Comparison of ENCODE assay signal across 9 cellular contexts in genomic region chr1:54052470-54052933, GRCh38. TPM values are rescaled to one million over a fixed set of nuclear protein-coding genes. Genes with fewer than 3 reads are reported as not detected.
DNase-seq lines count a peak whose midpoint lies in the region; ATAC-seq and TF ChIP-seq lines count a peak whose summit lies in the region.
"Had no signal": no experiment of that assay in that cellular context is flagged by ENCODE, and none has a peak within 500 bp of the region (broad histone marks: within the 10 kb centered on the region; RNA-seq: fewer than 3 reads in every experiment).

No MANE protein-coding gene starts in this region.

- TF ChIP-seq CTCF in Calu3 (IDR thresholded peaks at IDR 0.05; ENCODE audit: unreplicated experiment) (no peak), HL-60 (IDR thresholded peaks at IDR 0.05; ENCODE audit: insufficient read depth, low read length) (no peak)

- no peaks in the 10 kb centered on the region for H3K27me3 ChIP-seq in HL-60 (ENCODE audit: insufficient read depth, poor library complexity, severe bottlenecking)

- BruUV-seq in Calu3 (replicated peaks; lab: Mats Ljungman, UMichigan): TSS peak; percentile 31

- ATAC-seq in GM19324 (IDR thresholded peaks at IDR 0.05; ENCODE audit: low FRiP score, unreplicated experiment): peak; percentile 6
- peak; percentile 21 for ATAC-seq in left colon
- ATAC-seq in HG02970 (IDR thresholded peaks at IDR 0.05; ENCODE audit: low FRiP score, unreplicated experiment): no peak

- H3K27ac Mint-ChIP-seq in Calu3 (ENCODE audit: unreplicated experiment): no peak overlapping the region
- H3K27ac Mint-ChIP-seq: activated naive CD8-positive, alpha-beta T cell had no signal

- DNase-seq in Calu3: peak; percentile 26
- peak in 1 of 2 experiments; percentile 50 for DNase-seq in HL-60 (ENCODE audit: low read depth in 1 of 2, low spot score in 1 of 2)
- DNase-seq in SW480 (ENCODE audit: low spot score): peak; percentile 55
- DNase-seq in cerebellar cortex (ENCODE audit: low spot score): peak; percentile 56
- peak; percentile 36 to 39 for DNase-seq in left colon
- peak; percentile 4 to 16 for DNase-seq in stimulated activated CD8-positive, alpha-beta memory T cell treated with anti-CD3 and anti-CD28 coated beads, Interleukin-2, amount 100 ng/mL, for 48 hours (ENCODE audit: low read depth in 2 of 2)

- CTCF ChIA-PET in Calu3 (lab: Charles Lee): interaction anchor here (0.6 to 1.0 kb wide), 4 partner anchors 31 to 263 kb away, joined by 3 to 4 read pairs (median 3); no protein-coding TSS in a partner anchor

- H3K4me3 Mint-ChIP-seq in Calu3 (ENCODE audit: low read depth, unreplicated experiment): no peak overlapping the region
- H3K4me3 Mint-ChIP-seq: activated naive CD8-positive, alpha-beta T cell had no signal

- peaks cover 5% of the 10 kb centered on the region for H3K36me3 Mint-ChIP-seq in Calu3 (ENCODE audit: insufficient read depth, unreplicated experiment)

- H3K27ac ChIP-seq in HL-60 (replicated peaks): peak overlapping the region; percentile 95

- no peaks in the 10 kb centered on the region for H3K9me3 Mint-ChIP-seq in Calu3 (ENCODE audit: low read depth, unreplicated experiment)

- H3K4me3 ChIP-seq in HL-60 (replicated peaks; ENCODE audit: insufficient read depth, low read length): peak overlapping the region; percentile 99

- H3K27me3 Mint-ChIP-seq in Calu3 (ENCODE audit: unreplicated experiment): no peaks in the 10 kb centered on the region
- H3K27me3 Mint-ChIP-seq: activated naive CD8-positive, alpha-beta T cell had no signal

- H3K4me1 Mint-ChIP-seq in Calu3 (ENCODE audit: low read depth, unreplicated experiment): no peaks in the 10 kb centered on the region

- intact Hi-C loops in Calu3 (cut with micrococcal nuclease; ENCODE audit: unreplicated experiment) (no loop called here), left colon (cut with DNase I, micrococcal nuclease) (no loop called here)

RNA-seq across cellular contexts. Expression of gene TMEM59, which starts 0.5 kb away (rescaled TPM):
- total RNA-seq in Calu3 (2022) (316 and 346 TPM in 2 replicates), left colon (1,000 to 10,000 TPM in 1 of 2 donors, 100 to 1,000 TPM in 1; 782 to 1,105 TPM)

RNA-seq across cellular contexts. Expression of gene TCEANC2, which starts 0.9 kb away (rescaled TPM):
- total RNA-seq in Calu3 (2022) (5.9 and 8.4 TPM in 2 replicates), left colon (1 to 10 TPM; 3.4 to 4.4 TPM)

RNA-seq across cellular contexts. Expression of gene LDLRAD1, which starts 34.5 kb away (rescaled TPM):
- total RNA-seq in Calu3 (2022) (0.24 TPM in 1 of 2 replicates, not detected in the other), left colon (not detected)
